20 cellular contexts compared by ENCODE assay signal in genomic region chr20:3307695-3308094, GRCh38.
"Had no signal": no experiment of that assay in that cellular context is flagged by ENCODE, and none has a peak within 500 bp of the region (broad histone marks: within the 10 kb centered on the region; RNA-seq: fewer than 3 reads in every experiment).

No MANE protein-coding gene starts in this region.

- H3K9me3 Mint-ChIP-seq: activated naive CD4-positive, alpha-beta T cell treated with anti-CD3 and anti-CD28 coated beads, Interleukin-2, amount 50 U/mL, for 72 hours; endodermal cell; memory B cell; naive B cell; neural crest cell; stimulated activated naive CD8-positive, alpha-beta T cell treated with anti-CD3 and anti-CD28 coated beads, Interleukin-15, amount 100 ng/mL, for 72 hours; type B pancreatic cell had no signal

- H3K27me3 ChIP-seq: gastroesophageal sphincter, heart left ventricle had no signal

- H3K27ac Mint-ChIP-seq: endodermal cell; memory B cell; progenitor cell of endocrine pancreas; stimulated activated naive CD8-positive, alpha-beta T cell treated with anti-CD3 and anti-CD28 coated beads, Interleukin-15, amount 100 ng/mL, for 72 hours; type B pancreatic cell had no signal

- H3K36me3 Mint-ChIP-seq: activated naive CD4-positive, alpha-beta T cell treated with anti-CD3 and anti-CD28 coated beads, Interleukin-2, amount 50 U/mL, for 72 hours had no signal

- H3K4me1 Mint-ChIP-seq: endodermal cell; memory B cell; naive B cell; neural crest cell; stimulated activated naive CD8-positive, alpha-beta T cell treated with anti-CD3 and anti-CD28 coated beads, Interleukin-15, amount 100 ng/mL, for 72 hours had no signal

- ATAC-seq: activated naive CD4-positive, alpha-beta T cell treated with anti-CD3 and anti-CD28 coated beads, Interleukin-2, amount 50 U/mL, for 72 hours; right cardiac atrium; stimulated activated naive CD8-positive, alpha-beta T cell treated with anti-CD3 and anti-CD28 coated beads, Interleukin-15, amount 100 ng/mL, for 72 hours had no signal

- H3K9me3 ChIP-seq: gastroesophageal sphincter, heart left ventricle had no signal

- H3K4me3 ChIP-seq: gastroesophageal sphincter, heart left ventricle had no signal

- H3K27me3 Mint-ChIP-seq: naive B cell; progenitor cell of endocrine pancreas; stimulated activated naive CD8-positive, alpha-beta T cell treated with anti-CD3 and anti-CD28 coated beads, Interleukin-15, amount 100 ng/mL, for 72 hours; type B pancreatic cell had no signal

- H3K4me3 Mint-ChIP-seq: endodermal cell; memory B cell; neural crest cell; stimulated activated naive CD8-positive, alpha-beta T cell treated with anti-CD3 and anti-CD28 coated beads, Interleukin-15, amount 100 ng/mL, for 72 hours; type B pancreatic cell had no signal

- H3K27ac ChIP-seq: epithelial cell of prostate had no signal

- DNase-seq: activated CD4-positive, alpha-beta T cell treated with anti-CD3 and anti-CD28 coated beads, Interleukin-2, amount 50 U/mL, for 4 hours; activated gamma-delta T cell treated with Interleukin-2 at 50 U/mL for 16 hours; amniotic stem cell; endodermal cell; left ventricle myocardium superior; naive B cell; right cardiac atrium; small intestine; stimulated activated CD4-positive, alpha-beta T cell treated with anti-CD3 and anti-CD28 coated beads, Interleukin-15, amount 100 ng/mL, for 24 hours; stimulated activated CD4-positive, alpha-beta T cell treated with anti-CD3 and anti-CD28 coated beads, Interleukin-2, amount 100 ng/mL, for 48 hours; stimulated activated naive CD8-positive, alpha-beta T cell treated with anti-CD3 and anti-CD28 coated beads, Interleukin-15, amount 100 ng/mL, for 72 hours; SW 1271 had no signal
